In the genomic region with DNA sequence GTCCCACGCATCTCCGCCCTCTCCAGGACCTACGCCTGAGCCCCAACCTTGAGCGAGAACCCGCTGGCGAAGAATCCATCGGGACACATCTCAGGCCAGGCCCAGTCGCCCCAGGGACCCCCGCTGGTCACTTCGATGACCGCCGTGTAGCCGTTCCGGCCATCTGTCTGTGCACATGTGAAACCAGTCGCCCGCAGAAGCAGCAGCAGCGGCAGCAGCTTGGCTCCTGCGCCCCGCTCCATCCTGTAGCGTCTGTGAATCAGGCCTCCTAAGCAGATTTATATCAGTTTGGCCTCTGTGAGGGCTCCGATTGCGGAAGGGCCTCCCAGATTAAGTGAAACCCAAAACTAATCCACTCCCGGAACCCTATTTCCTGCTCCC, we compare ENCODE assay signal across 1 cellular context.
TF ChIP-seq lines count a peak whose summit lies in the region.

VMO1 (minus strand) TSS at position 254 of the 381 bp plus-strand sequence; CDS start at position 242, 12 bp downstream.

TF ChIP-seq in GM23338, 12 proteins besides CTCF, POLR2A, EP300 and RAD21 (continued from another document):
- TF ChIP-seq, protein P1, sequence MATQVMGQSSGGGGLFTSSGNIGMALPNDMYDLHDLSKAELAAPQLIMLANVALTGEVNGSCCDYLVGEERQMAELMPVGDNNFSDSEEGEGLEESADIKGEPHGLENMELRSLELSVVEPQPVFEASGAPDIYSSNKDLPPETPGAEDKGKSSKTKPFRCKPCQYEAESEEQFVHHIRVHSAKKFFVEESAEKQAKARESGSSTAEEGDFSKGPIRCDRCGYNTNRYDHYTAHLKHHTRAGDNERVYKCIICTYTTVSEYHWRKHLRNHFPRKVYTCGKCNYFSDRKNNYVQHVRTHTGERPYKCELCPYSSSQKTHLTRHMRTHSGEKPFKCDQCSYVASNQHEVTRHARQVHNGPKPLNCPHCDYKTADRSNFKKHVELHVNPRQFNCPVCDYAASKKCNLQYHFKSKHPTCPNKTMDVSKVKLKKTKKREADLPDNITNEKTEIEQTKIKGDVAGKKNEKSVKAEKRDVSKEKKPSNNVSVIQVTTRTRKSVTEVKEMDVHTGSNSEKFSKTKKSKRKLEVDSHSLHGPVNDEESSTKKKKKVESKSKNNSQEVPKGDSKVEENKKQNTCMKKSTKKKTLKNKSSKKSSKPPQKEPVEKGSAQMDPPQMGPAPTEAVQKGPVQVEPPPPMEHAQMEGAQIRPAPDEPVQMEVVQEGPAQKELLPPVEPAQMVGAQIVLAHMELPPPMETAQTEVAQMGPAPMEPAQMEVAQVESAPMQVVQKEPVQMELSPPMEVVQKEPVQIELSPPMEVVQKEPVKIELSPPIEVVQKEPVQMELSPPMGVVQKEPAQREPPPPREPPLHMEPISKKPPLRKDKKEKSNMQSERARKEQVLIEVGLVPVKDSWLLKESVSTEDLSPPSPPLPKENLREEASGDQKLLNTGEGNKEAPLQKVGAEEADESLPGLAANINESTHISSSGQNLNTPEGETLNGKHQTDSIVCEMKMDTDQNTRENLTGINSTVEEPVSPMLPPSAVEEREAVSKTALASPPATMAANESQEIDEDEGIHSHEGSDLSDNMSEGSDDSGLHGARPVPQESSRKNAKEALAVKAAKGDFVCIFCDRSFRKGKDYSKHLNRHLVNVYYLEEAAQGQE (IDR thresholded peaks at IDR 0.05; ENCODE audit: unreplicated experiment): no peak
- no peak for TF ChIP-seq NANOG (IDR thresholded peaks at IDR 0.05; ENCODE audit: borderline replicate concordance)
- no peak for TF ChIP-seq JUNB (IDR thresholded peaks at IDR 0.05; ENCODE audit: unreplicated experiment)
